21 cellular contexts compared by ENCODE assay signal in genomic region chr5:109570362-109570874, GRCh38.
"Had no signal": no experiment of that assay in that cellular context is flagged by ENCODE, and none has a peak within 500 bp of the region (broad histone marks: within the 10 kb centered on the region; RNA-seq: fewer than 3 reads in every experiment).

No MANE protein-coding gene starts in this region.

- DNase-seq: Karpas-422, KG1, MG63, NCI-H1092, NCI-H1105 treated with DMSO at 0.1 percent for 48 hours, NCI-H1417 treated with DMSO at 0.1 percent for 48 hours, NCI-H146, NCI-H1694 treated with DMSO at 0.1 percent for 48 hours, NCI-H1930, NCI-H2081, NCI-H2107, NCI-H345, NCI-H446 treated with DMSO at 0.1 percent for 48 hours, NCI-H510A treated with DMSO at 0.1 percent for 48 hours, NCI-H526, NCI-H774, PC-3, SHP77 treated with DMSO at 0.1 percent for 48 hours had no signal

- FAIRE-seq: HTR-8/SVneo had no signal

- ATAC-seq: Panc1, PC-3, Right ventricle myocardium inferior had no signal
